Comparison of ENCODE assay signal across 1 cellular context in the genomic region with DNA sequence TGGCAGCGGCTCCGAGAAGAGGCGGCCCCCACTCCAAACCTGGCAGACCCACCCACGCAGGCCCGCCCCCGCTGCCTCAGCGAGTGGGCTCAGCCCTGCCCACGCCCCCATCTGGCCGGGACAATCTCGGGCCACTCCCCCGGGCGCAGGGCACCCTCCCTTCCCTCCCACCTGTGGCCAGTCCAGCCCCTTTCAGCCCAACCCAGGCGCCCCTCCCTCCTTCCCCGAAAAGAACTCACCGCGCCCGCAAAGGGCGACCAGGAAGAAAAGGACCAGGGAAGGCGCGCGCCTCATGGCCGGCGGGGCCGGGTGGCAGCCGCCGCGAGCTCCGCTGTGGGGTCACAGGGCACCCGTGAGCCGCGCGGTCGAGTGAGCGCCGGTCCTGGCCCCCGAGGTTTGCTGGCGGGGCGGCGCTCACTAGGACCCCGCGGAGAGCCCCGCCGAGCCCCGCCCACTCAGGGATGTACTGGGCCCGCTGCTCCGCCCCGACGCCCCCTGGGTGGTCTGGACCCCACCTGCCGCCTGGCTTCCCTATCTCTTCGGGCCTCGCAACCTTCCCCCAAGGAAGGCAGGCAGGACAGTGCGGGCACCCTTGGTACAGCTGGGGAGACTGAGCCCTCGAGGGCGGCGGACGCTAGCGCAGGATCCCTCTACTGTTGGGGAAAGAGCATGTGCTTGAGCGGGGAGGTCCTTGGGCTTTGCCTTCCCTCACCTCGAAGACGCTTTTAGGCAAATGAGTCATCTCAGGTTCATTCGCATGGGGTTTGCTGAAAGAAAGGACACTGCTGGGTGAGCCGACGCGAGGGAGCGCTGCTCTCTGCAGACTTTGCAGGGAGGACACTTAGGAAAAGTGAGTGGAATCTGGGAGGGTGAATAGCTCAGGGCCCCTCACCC.
TF ChIP-seq lines count a peak whose summit lies in the region.

CHRNB4 (minus strand) TSS at position 371 of the 894 bp plus-strand sequence; CDS start at position 294, 77 bp downstream.

TF ChIP-seq in K562, 482 proteins besides CTCF, POLR2A, EP300 and RAD21 (continued from another document and continues in another):
- TF ChIP-seq, protein P1, sequence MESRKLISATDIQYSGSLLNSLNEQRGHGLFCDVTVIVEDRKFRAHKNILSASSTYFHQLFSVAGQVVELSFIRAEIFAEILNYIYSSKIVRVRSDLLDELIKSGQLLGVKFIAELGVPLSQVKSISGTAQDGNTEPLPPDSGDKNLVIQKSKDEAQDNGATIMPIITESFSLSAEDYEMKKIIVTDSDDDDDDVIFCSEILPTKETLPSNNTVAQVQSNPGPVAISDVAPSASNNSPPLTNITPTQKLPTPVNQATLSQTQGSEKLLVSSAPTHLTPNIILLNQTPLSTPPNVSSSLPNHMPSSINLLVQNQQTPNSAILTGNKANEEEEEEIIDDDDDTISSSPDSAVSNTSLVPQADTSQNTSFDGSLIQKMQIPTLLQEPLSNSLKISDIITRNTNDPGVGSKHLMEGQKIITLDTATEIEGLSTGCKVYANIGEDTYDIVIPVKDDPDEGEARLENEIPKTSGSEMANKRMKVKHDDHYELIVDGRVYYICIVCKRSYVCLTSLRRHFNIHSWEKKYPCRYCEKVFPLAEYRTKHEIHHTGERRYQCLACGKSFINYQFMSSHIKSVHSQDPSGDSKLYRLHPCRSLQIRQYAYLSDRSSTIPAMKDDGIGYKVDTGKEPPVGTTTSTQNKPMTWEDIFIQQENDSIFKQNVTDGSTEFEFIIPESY (CRISPR knock-in tag; IDR thresholded peaks at IDR 0.05), result peak; percentile 55; the same call in 1 of the 2 replicates
- TF ChIP-seq, protein P2, sequence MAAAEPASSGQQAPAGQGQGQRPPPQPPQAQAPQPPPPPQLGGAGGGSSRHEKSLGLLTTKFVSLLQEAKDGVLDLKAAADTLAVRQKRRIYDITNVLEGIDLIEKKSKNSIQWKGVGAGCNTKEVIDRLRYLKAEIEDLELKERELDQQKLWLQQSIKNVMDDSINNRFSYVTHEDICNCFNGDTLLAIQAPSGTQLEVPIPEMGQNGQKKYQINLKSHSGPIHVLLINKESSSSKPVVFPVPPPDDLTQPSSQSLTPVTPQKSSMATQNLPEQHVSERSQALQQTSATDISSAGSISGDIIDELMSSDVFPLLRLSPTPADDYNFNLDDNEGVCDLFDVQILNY (CRISPR knock-in tag; IDR thresholded peaks at IDR 0.05), result no peak
- TF ChIP-seq NFIC (IDR thresholded peaks at IDR 0.05) (peak; percentile 31; the same call in 1 of the 2 replicates), CBX3 (IDR thresholded peaks at IDR 0.05; ENCODE audit: borderline replicate concordance in 1 of 2, low read length in 2 of 2) (peak in 1 of 2 experiments; percentile 30; a peak in 1 of 3 replicates), NCOA6 (IDR thresholded peaks at IDR 0.05) (peak; percentile 70; the same call in 1 of the 2 replicates), PRDM10 (IDR thresholded peaks at IDR 0.05; ENCODE audit: partially characterized antibody) (peak; percentile 18), MGA (IDR thresholded peaks at IDR 0.05) (peak; percentile 96), EGR1 (conservative IDR thresholded peaks at IDR 0.05) (peak; percentile 91), USF1 (CRISPR knock-in tag; IDR thresholded peaks at IDR 0.05) (no peak), ATF3 (IDR thresholded peaks at IDR 0.05) (peak; percentile 68), ATF3 (CRISPR knock-in tag; conservative IDR thresholded peaks at IDR 0.05) (no peak), CTBP1 (IDR thresholded peaks at IDR 0.05; ENCODE audit: borderline replicate concordance) (peak; percentile 19; the same call in 1 of the 2 replicates), L3MBTL2 (IDR thresholded peaks at IDR 0.05) (peak; percentile 98), TAF7 (tag; IDR thresholded peaks at IDR 0.05) (0 out of 2 replicates have a peak, but pooled peaks have one; percentile 16), TOE1 (IDR thresholded peaks at IDR 0.05; ENCODE audit: borderline replicate concordance) (0 out of 2 replicates have a peak, but pooled peaks have one; percentile 50), TOE1 (CRISPR knock-in tag; IDR thresholded peaks at IDR 0.05; ENCODE audit: borderline replicate concordance, low read depth) (no peak), ZSCAN32 (CRISPR knock-in tag; IDR thresholded peaks at IDR 0.05) (no peak), MEF2A (IDR thresholded peaks at IDR 0.05; ENCODE audit: control insufficient read depth, low read depth, low read length) (0 out of 2 replicates have a peak, but pooled peaks have one; percentile 20), NRF1 (conservative IDR thresholded peaks at IDR 0.05 in 1 of 2, IDR thresholded peaks at IDR 0.05 in 1 of 2) (peak in 1 of 2 experiments; percentile 42; a peak in 1 of 4 replicates), HEY1 (CRISPR knock-in tag; IDR thresholded peaks at IDR 0.05; ENCODE audit: borderline replicate concordance) (no peak), PURB (CRISPR knock-in tag; IDR thresholded peaks at IDR 0.05; ENCODE audit: low read depth) (no peak), E2F6 (IDR thresholded peaks at IDR 0.05; ENCODE audit: borderline replicate concordance in 1 of 2, extremely low read depth in 1 of 2, insufficient read depth in 1 of 2, insufficient read length in 1 of 2, low read depth in 1 of 2, low read length in 1 of 2, poor library complexity in 1 of 2, severe bottlenecking in 1 of 2) (peak; percentile 64 to 89)
- TF ChIP-seq, protein P3, sequence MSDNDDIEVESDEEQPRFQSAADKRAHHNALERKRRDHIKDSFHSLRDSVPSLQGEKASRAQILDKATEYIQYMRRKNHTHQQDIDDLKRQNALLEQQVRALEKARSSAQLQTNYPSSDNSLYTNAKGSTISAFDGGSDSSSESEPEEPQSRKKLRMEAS (CRISPR knock-in tag; IDR thresholded peaks at IDR 0.05), result peak; percentile 68; the same call in 1 of the 2 replicates
